36 cellular contexts compared by ENCODE assay signal in genomic region chr10:70068925-70069324, GRCh38. TPM values are rescaled to one million over a fixed set of nuclear protein-coding genes. Genes with fewer than 3 reads are reported as not detected.
"Had no signal": no experiment of that assay in that cellular context is flagged by ENCODE, and none has a peak within 500 bp of the region (broad histone marks: within the 10 kb centered on the region; RNA-seq: fewer than 3 reads in every experiment).

No MANE protein-coding gene starts in this region.

- H3K9me3 ChIP-seq: ascending aorta had no signal

- H3K27ac ChIP-seq: ascending aorta, cardiac muscle cell, VCaP had no signal

- FAIRE-seq: bronchial epithelial cell, TTC549 had no signal

- H3K9me3 Mint-ChIP-seq: activated CD4-positive, alpha-beta memory T cell treated with anti-CD3 and anti-CD28 coated beads for 36 hours; activated CD4-positive, alpha-beta T cell treated with anti-CD3 and anti-CD28 coated beads, Interleukin-2, amount 10 ng/mL, durations not matched to agents 24 days and 14 days; activated CD8-positive, alpha-beta T cell treated with anti-CD3 and anti-CD28 coated beads for 36 hours; activated naive CD4-positive, alpha-beta T cell treated with anti-CD3 and anti-CD28 coated beads, Interleukin-2, amount 10 ng/mL, durations not matched to agents 7 days and 5 days; activated naive CD4-positive, alpha-beta T cell treated with anti-CD3 and anti-CD28 coated beads, Interleukin-2, amount 50 U/mL, for 24 hours; activated naive CD8-positive, alpha-beta T cell treated with anti-CD3 and anti-CD28 coated beads, Interleukin-2, amount 10 ng/mL, durations not matched to agents 7 days and 5 days; activated naive CD8-positive, alpha-beta T cell treated with anti-CD3 and anti-CD28 coated beads, Interleukin-2, amount 50 U/mL, for 24 hours; activated T-cell treated with anti-CD3 and anti-CD28 coated beads, Interleukin-2, amount 50 U/mL, for 24 hours; activated T-helper 2 cell treated with anti-CD3 and anti-CD28 coated beads, Interferon-gamma antibody, Interleukin-2, Interleukin-4, amounts not matched to agents 10 μg/mL and 5 μg/mL and 100 μg/mL, durations not matched to agents 14 hours and 24 hours and 36 hours; central memory CD8-positive, alpha-beta T cell; T-helper 1 cell treated with Interleukin-12 subunit alpha and Interleukin-12 subunit beta and Interleukin-4 antibody, amounts not matched to agents 30 μg/mL and 1 μg/mL, for 36 hours; T-helper 2 cell treated with Interferon-gamma antibody and Interleukin-4, amounts not matched to agents 5 μg/mL and 100 μg/mL, for 36 hours had no signal

- H3K4me3 Mint-ChIP-seq: activated B cell treated with CpG ODN at 0.5 μM for 24 hours; activated CD4-positive, alpha-beta memory T cell treated with anti-CD3 and anti-CD28 coated beads for 36 hours; activated CD4-positive, alpha-beta T cell treated with anti-CD3 and anti-CD28 coated beads, Interleukin-2, amount 10 ng/mL, durations not matched to agents 24 days and 14 days; activated CD8-positive, alpha-beta T cell treated with anti-CD3 and anti-CD28 coated beads for 36 hours; activated naive CD4-positive, alpha-beta T cell treated with anti-CD3 and anti-CD28 coated beads, Interleukin-2, amount 10 ng/mL, durations not matched to agents 7 days and 5 days; activated naive CD4-positive, alpha-beta T cell treated with anti-CD3 and anti-CD28 coated beads, Interleukin-2, amount 50 U/mL, for 24 hours; activated naive CD8-positive, alpha-beta T cell; activated naive CD8-positive, alpha-beta T cell treated with anti-CD3 and anti-CD28 coated beads, Interleukin-2, amount 10 ng/mL, durations not matched to agents 7 days and 5 days; activated naive CD8-positive, alpha-beta T cell treated with anti-CD3 and anti-CD28 coated beads, Interleukin-2, amount 50 U/mL, for 24 hours; activated T-cell treated with anti-CD3 and anti-CD28 coated beads, Interleukin-2, amount 50 U/mL, for 24 hours; brain; central memory CD8-positive, alpha-beta T cell; T-helper 1 cell treated with Interleukin-12 subunit alpha and Interleukin-12 subunit beta and Interleukin-4 antibody, amounts not matched to agents 30 μg/mL and 1 μg/mL, for 36 hours; T-helper 2 cell treated with Interferon-gamma antibody and Interleukin-4, amounts not matched to agents 5 μg/mL and 100 μg/mL, for 36 hours had no signal

- H3K27ac Mint-ChIP-seq: activated B cell treated with CpG ODN at 0.5 μM for 24 hours; activated CD4-positive, alpha-beta memory T cell treated with anti-CD3 and anti-CD28 coated beads for 36 hours; activated CD4-positive, alpha-beta T cell treated with anti-CD3 and anti-CD28 coated beads, Interleukin-2, amount 10 ng/mL, durations not matched to agents 24 days and 14 days; activated CD8-positive, alpha-beta T cell treated with anti-CD3 and anti-CD28 coated beads for 36 hours; activated naive CD4-positive, alpha-beta T cell treated with anti-CD3 and anti-CD28 coated beads, Interleukin-2, amount 10 ng/mL, durations not matched to agents 7 days and 5 days; activated naive CD4-positive, alpha-beta T cell treated with anti-CD3 and anti-CD28 coated beads, Interleukin-2, amount 50 U/mL, for 24 hours; activated naive CD8-positive, alpha-beta T cell; activated naive CD8-positive, alpha-beta T cell treated with anti-CD3 and anti-CD28 coated beads, Interleukin-2, amount 10 ng/mL, durations not matched to agents 7 days and 5 days; activated naive CD8-positive, alpha-beta T cell treated with anti-CD3 and anti-CD28 coated beads, Interleukin-2, amount 50 U/mL, for 24 hours; activated T-cell treated with anti-CD3 and anti-CD28 coated beads, Interleukin-2, amount 50 U/mL, for 24 hours; activated T-helper 2 cell treated with anti-CD3 and anti-CD28 coated beads, Interferon-gamma antibody, Interleukin-2, Interleukin-4, amounts not matched to agents 10 μg/mL and 5 μg/mL and 100 μg/mL, durations not matched to agents 14 hours and 24 hours and 36 hours; brain; T-helper 1 cell treated with Interleukin-12 subunit alpha and Interleukin-12 subunit beta and Interleukin-4 antibody, amounts not matched to agents 30 μg/mL and 1 μg/mL, for 36 hours; T-helper 2 cell treated with Interferon-gamma antibody and Interleukin-4, amounts not matched to agents 5 μg/mL and 100 μg/mL, for 36 hours had no signal

- H3K27me3 ChIP-seq: ascending aorta, cardiac muscle cell had no signal

- H3K36me3 ChIP-seq: ascending aorta had no signal

- H3K4me3 ChIP-seq: ascending aorta, cardiac muscle cell had no signal

- H3K4me1 Mint-ChIP-seq: activated B cell treated with CpG ODN at 0.5 μM for 24 hours; activated naive CD4-positive, alpha-beta T cell treated with anti-CD3 and anti-CD28 coated beads, Interleukin-2, amount 10 ng/mL, durations not matched to agents 7 days and 5 days; activated naive CD4-positive, alpha-beta T cell treated with anti-CD3 and anti-CD28 coated beads, Interleukin-2, amount 50 U/mL, for 24 hours; activated naive CD8-positive, alpha-beta T cell treated with anti-CD3 and anti-CD28 coated beads, Interleukin-2, amount 10 ng/mL, durations not matched to agents 7 days and 5 days; activated naive CD8-positive, alpha-beta T cell treated with anti-CD3 and anti-CD28 coated beads, Interleukin-2, amount 50 U/mL, for 24 hours; brain; central memory CD8-positive, alpha-beta T cell had no signal

- ATAC-seq: activated CD8-positive, alpha-beta T cell treated with anti-CD3 and anti-CD28 coated beads for 36 hours; activated naive CD8-positive, alpha-beta T cell treated with anti-CD3 and anti-CD28 coated beads, Interleukin-2, amount 50 U/mL, for 24 hours had no signal

- H3K36me3 Mint-ChIP-seq: activated CD4-positive, alpha-beta memory T cell treated with anti-CD3 and anti-CD28 coated beads for 36 hours; activated naive CD4-positive, alpha-beta T cell treated with anti-CD3 and anti-CD28 coated beads, Interleukin-2, amount 10 ng/mL, durations not matched to agents 7 days and 5 days; activated naive CD4-positive, alpha-beta T cell treated with anti-CD3 and anti-CD28 coated beads, Interleukin-2, amount 50 U/mL, for 24 hours; activated naive CD8-positive, alpha-beta T cell; activated naive CD8-positive, alpha-beta T cell treated with anti-CD3 and anti-CD28 coated beads, Interleukin-2, amount 10 ng/mL, durations not matched to agents 7 days and 5 days had no signal

- H3K4me1 ChIP-seq: ascending aorta had no signal

- H3K27me3 Mint-ChIP-seq: activated CD4-positive, alpha-beta memory T cell treated with anti-CD3 and anti-CD28 coated beads for 36 hours; activated CD8-positive, alpha-beta T cell treated with anti-CD3 and anti-CD28 coated beads for 36 hours; activated naive CD4-positive, alpha-beta T cell treated with anti-CD3 and anti-CD28 coated beads, Interleukin-2, amount 50 U/mL, for 24 hours; activated naive CD8-positive, alpha-beta T cell; activated naive CD8-positive, alpha-beta T cell treated with anti-CD3 and anti-CD28 coated beads, Interleukin-2, amount 50 U/mL, for 24 hours; activated T-cell treated with anti-CD3 and anti-CD28 coated beads, Interleukin-2, amount 50 U/mL, for 24 hours; brain; central memory CD8-positive, alpha-beta T cell had no signal

- DNase-seq: activated B cell treated with CpG ODN at 0.5 μM for 24 hours; activated CD4-positive, alpha-beta memory T cell treated with anti-CD3 and anti-CD28 coated beads for 36 hours; activated CD4-positive, alpha-beta T cell treated with anti-CD3 and anti-CD28 coated beads for 4 hours; activated CD4-positive, alpha-beta T cell treated with anti-CD3 and anti-CD28 coated beads, Interleukin-2, amount 10 ng/mL, durations not matched to agents 24 days and 14 days; activated CD4-positive, alpha-beta T cell treated with anti-CD3 and anti-CD28 coated beads, Interleukin-2, amount 50 U/mL, for 1 hour; activated CD4-positive, alpha-beta T cell treated with anti-CD3 and anti-CD28 coated beads, Interleukin-2, amount 50 U/mL, for 4 hours; activated CD4-positive, CD25-positive, alpha-beta regulatory T cell treated with anti-CD3 and anti-CD28 coated beads, Interleukin-2, amount 50 U/mL, for 72 hours; activated CD8-positive, alpha-beta memory T cell treated with anti-CD3 and anti-CD28 coated beads, Interleukin-2, amount 50 U/mL, for 48 hours; activated CD8-positive, alpha-beta T cell treated with anti-CD3 and anti-CD28 coated beads for 36 hours; activated effector memory CD4-positive, alpha-beta T cell treated with Interleukin-2 at 50 U/mL for 16 hours; activated gamma-delta T cell; activated naive CD4-positive, alpha-beta T cell treated with anti-CD3 and anti-CD28 coated beads, Interleukin-2, amount 10 ng/mL, durations not matched to agents 7 days and 5 days; activated naive CD4-positive, alpha-beta T cell treated with Interleukin-2 at 50 U/mL for 16 hours; activated naive CD8-positive, alpha-beta T cell treated with anti-CD3 and anti-CD28 coated beads, Interleukin-2, amount 10 ng/mL, durations not matched to agents 7 days and 5 days; activated naive CD8-positive, alpha-beta T cell treated with anti-CD3 and anti-CD28 coated beads, Interleukin-2, amount 50 U/mL, for 24 hours; activated T-cell treated with anti-CD3 and anti-CD28 coated beads, Interleukin-2, amount 50 U/mL, for 24 hours; activated T-cell treated with anti-CD3 and anti-CD28 coated beads, Interleukin-2, amount 50 U/mL, for 48 hours; amygdala; anterior cingulate cortex; caudate nucleus; cerebellar nuclear complex; T-helper 1 cell; T-helper 2 cell; T-helper 9 cell had no signal

RNA-seq across cellular contexts. Expression of gene MACROH2A2, which starts 16.3 kb away (rescaled TPM):
- total RNA-seq: activated B cell treated with CpG ODN at 0.5 μM for 24 hours had no signal
